Comparison of ENCODE assay signal across 20 cellular contexts in the genomic region with DNA sequence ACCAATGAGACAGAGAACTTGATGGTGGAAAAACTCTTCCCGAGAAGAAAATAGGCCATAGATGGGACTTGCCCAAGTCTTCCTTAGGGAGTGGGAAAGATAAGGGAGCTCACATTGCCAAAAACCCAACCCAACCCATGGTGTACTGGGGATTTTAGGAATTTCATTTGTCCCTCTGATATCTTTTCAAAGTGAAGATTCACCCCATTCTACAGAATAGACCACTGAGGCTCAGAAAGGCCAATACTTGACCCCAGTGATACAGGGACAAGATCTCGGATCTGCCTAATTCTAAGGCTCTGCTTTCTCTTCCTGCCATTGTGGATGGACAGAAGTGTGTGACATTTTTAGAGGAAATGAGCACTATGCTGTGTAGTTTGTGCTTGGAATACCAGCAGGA.
DNase-seq lines count a peak whose midpoint lies in the region; ATAC-seq, FAIRE-seq and TF ChIP-seq lines count a peak whose summit lies in the region.
"Had no signal": no experiment of that assay in that cellular context is flagged by ENCODE, and none has a peak within 500 bp of the region (broad histone marks: within the 10 kb centered on the region; RNA-seq: fewer than 3 reads in every experiment).

No MANE protein-coding gene starts in this region.

- H3K9me3 Mint-ChIP-seq in Caco-2 (ENCODE audit: unreplicated experiment) = peaks cover 8% of the 10 kb centered on the region
- H3K9me3 Mint-ChIP-seq: CD4-positive, alpha-beta T cell; CD8-positive, alpha-beta T cell had no signal

- H3K36me3 ChIP-seq in BE2C (no peaks in the 10 kb centered on the region), Caco-2 (ENCODE audit: control insufficient read depth, insufficient read depth, low read length) (peaks cover 1% of the 10 kb centered on the region; the same call in 1 of the 2 replicates), K562 (ENCODE audit: control insufficient read depth, insufficient read depth, low read length) (no peaks in the 10 kb centered on the region)
- H3K36me3 ChIP-seq: BLaER1 treated with 17β-estradiol and CSF1 and Interleukin-3, amounts not matched to agents 10 nM and 100 nM had no signal

- no peak for FAIRE-seq in K562 (lab: Jason Lieb, UNC)
- FAIRE-seq: A204.1, GM12891 had no signal

- H3K9me1 ChIP-seq in K562 (ENCODE audit: control insufficient read depth, insufficient read depth, low read length) = no peaks in the 10 kb centered on the region

- H3K27me3 ChIP-seq in BE2C (no peaks in the 10 kb centered on the region), Caco-2 (replicated peaks; ENCODE audit: control insufficient read depth, insufficient read depth, low read length) (no peaks in the 10 kb centered on the region), K562 (ENCODE audit: control insufficient read depth in 2 of 2, insufficient read depth in 2 of 2, low read length in 2 of 2) (peaks cover 0 to 11% of the 10 kb centered on the region in 2 experiments; a peak in 3 of 5 replicates)
- H3K27me3 ChIP-seq: BLaER1 treated with 17β-estradiol and CSF1 and Interleukin-3, amounts not matched to agents 10 nM and 100 nM had no signal

- H3K27ac Mint-ChIP-seq in Caco-2 (ENCODE audit: unreplicated experiment) (peak overlapping the region; percentile 46), T-helper 17 cell (no peak overlapping the region)
- H3K27ac Mint-ChIP-seq: CD4-positive, alpha-beta T cell; CD8-positive, alpha-beta T cell had no signal

- H3K27me3 Mint-ChIP-seq in Caco-2 (ENCODE audit: insufficient read depth, unreplicated experiment) (no peaks in the 10 kb centered on the region), T-helper 17 cell (no peaks in the 10 kb centered on the region)
- H3K27me3 Mint-ChIP-seq: CD4-positive, alpha-beta T cell had no signal

- DNase-seq in BE2C (peak; percentile 82), Caco-2 (no peak), K562 (ENCODE audit: extremely low read depth in 1 of 4, low spot score in 3 of 4) (no peak), T-helper 17 cell (no peak), NOMO-1 treated with DMSO at 0.1 percent for 48 hours (lab: John Stamatoyannopoulos, UW; ENCODE audit: unreplicated experiment) (no peak)
- DNase-seq: ACHN; CD4-positive, alpha-beta T cell; CD8-positive, alpha-beta T cell; DMS 273 treated with DMSO at 0.1 percent for 48 hours; DMS153; DMS53; DMS79; DND-41; EL; GDM1 had no signal

- intact Hi-C loops in Caco-2 (cut with micrococcal nuclease; ENCODE audit: unreplicated experiment) (loop anchor here (5.0 to 10.0 kb wide), 3 partner anchors 87 to 405 kb away; no protein-coding TSS in a partner anchor), K562 (cut with micrococcal nuclease) (no loop called here)

- ATAC-seq in K562 (no peak), GM19452 (IDR thresholded peaks at IDR 0.05; ENCODE audit: unreplicated experiment) (no peak), T-helper 17 cell (no peak)
- ATAC-seq: CD8-positive, alpha-beta T cell had no signal

- no peak for TF ChIP-seq RAD21 in K562 (CRISPR knock-in tag; conservative IDR thresholded peaks at IDR 0.05 in 1 of 2, IDR thresholded peaks at IDR 0.05 in 1 of 2)

- H3K9me3 ChIP-seq in BE2C (peaks cover 25% of the 10 kb centered on the region), Caco-2 (no peaks in the 10 kb centered on the region), K562 (replicated peaks; ENCODE audit: control insufficient read depth, insufficient read depth, low read depth, low read length) (no peaks in the 10 kb centered on the region), T-helper 17 cell (ENCODE audit: control insufficient read depth, low read length, poor library complexity, severe bottlenecking) (no peaks in the 10 kb centered on the region)
- H3K9me3 ChIP-seq: BLaER1 treated with 17β-estradiol and CSF1 and Interleukin-3, amounts not matched to agents 10 nM and 100 nM had no signal

- no peak for TF ChIP-seq POLR2A in K562 (conservative IDR thresholded peaks at IDR 0.05)

- 0% methylated on average over 2 of the region's 2 CpGs for WGBS in K562 (ENCODE audit: insufficient coverage, low coverage, missing lambda C conversion rate)

- H3K4me3 Mint-ChIP-seq in Caco-2 (ENCODE audit: unreplicated experiment) = no peak overlapping the region
- no peak overlapping the region for H3K4me3 Mint-ChIP-seq in T-helper 17 cell
- H3K4me3 Mint-ChIP-seq: CD4-positive, alpha-beta T cell; CD8-positive, alpha-beta T cell had no signal

- H4K20me1 ChIP-seq in K562 (replicated peaks; ENCODE audit: control insufficient read depth, insufficient read depth, low read length) = no peaks in the 10 kb centered on the region; the same call in 1 of the 2 replicates
- H4K20me1 ChIP-seq: BLaER1 treated with 17β-estradiol and CSF1 and Interleukin-3, amounts not matched to agents 10 nM and 100 nM had no signal

- TF ChIP-seq CTCF in BE2C (IDR thresholded peaks at IDR 0.05; ENCODE audit: low read depth, low read length) = no peak
- no peak for TF ChIP-seq CTCF in Caco-2 (IDR thresholded peaks at IDR 0.05; ENCODE audit: insufficient read depth in 1 of 2, low read depth in 1 of 2, low read length in 1 of 2, severe bottlenecking in 1 of 2, unreplicated experiment in 1 of 2)
- no peak for TF ChIP-seq CTCF in K562 (IDR thresholded peaks at IDR 0.05 in 2 of 3, conservative IDR thresholded peaks at IDR 0.05 in 1 of 3; ENCODE audit: insufficient read depth in 2 of 3, low read depth in 1 of 3, low read length in 3 of 3)

- H3K36me3 Mint-ChIP-seq in Caco-2 (ENCODE audit: insufficient read depth, unreplicated experiment) = peaks cover 6% of the 10 kb centered on the region
- H3K36me3 Mint-ChIP-seq in T-helper 17 cell (ENCODE audit: low read depth) = no peaks in the 10 kb centered on the region
- H3K36me3 Mint-ChIP-seq: CD8-positive, alpha-beta T cell had no signal

- no peak for TF ChIP-seq EP300 in K562 (IDR thresholded peaks at IDR 0.05; ENCODE audit: low read length)

- H2AFZ ChIP-seq in K562 (ENCODE audit: low read depth, low read length) = no peak overlapping the region

- POLR2A ChIA-PET in Caco-2 (lab: Charles Lee) = no interaction called here
- POLR2A ChIA-PET in K562 (lab: Yijun Ruan, JAX) = no interaction called here

- in situ Hi-C loops in K562 (cut with MboI) = no loop called here

- BruUV-seq in Caco-2 (replicated peaks; lab: Mats Ljungman, UMichigan) (no TSS peak), K562 (replicated peaks; lab: Mats Ljungman, UMichigan) (no TSS peak)

- H3K9ac ChIP-seq in K562 (ENCODE audit: insufficient read depth in 1 of 2, low read depth in 2 of 2, low read length in 2 of 2) = no peak overlapping the region
- H3K9ac ChIP-seq: BLaER1 treated with 17β-estradiol and CSF1 and Interleukin-3, amounts not matched to agents 10 nM and 100 nM had no signal

- H3K4me1 Mint-ChIP-seq in Caco-2 (ENCODE audit: low read depth, unreplicated experiment) (peaks cover 52% of the 10 kb centered on the region), T-helper 17 cell (no peaks in the 10 kb centered on the region)

- H3K4me3 ChIP-seq in BE2C (ENCODE audit: low read depth, low read length) = no peak overlapping the region
- no peak overlapping the region for H3K4me3 ChIP-seq in Caco-2 (ENCODE audit: low read depth, low read length)
- no peak overlapping the region for H3K4me3 ChIP-seq in K562
- H3K4me3 ChIP-seq: BLaER1 treated with 17β-estradiol and CSF1 and Interleukin-3, amounts not matched to agents 10 nM and 100 nM had no signal

- no peak overlapping the region for H3K27ac ChIP-seq in K562 (ENCODE audit: extremely low read depth, low read depth, low read length)
- H3K27ac ChIP-seq: BLaER1 treated with 17β-estradiol and CSF1 and Interleukin-3, amounts not matched to agents 10 nM and 100 nM; C4-2B had no signal

- no peaks in the 10 kb centered on the region for H3K79me2 ChIP-seq in K562 (ENCODE audit: control insufficient read depth, insufficient read depth, low read length)

- H3K4me2 ChIP-seq in K562 (ENCODE audit: insufficient read depth, low read length) = no peak overlapping the region
- H3K4me2 ChIP-seq: BLaER1 treated with 17β-estradiol and CSF1 and Interleukin-3, amounts not matched to agents 10 nM and 100 nM had no signal

- CTCF ChIA-PET in Caco-2 (lab: Charles Lee) (no interaction called here), K562 (lab: Yijun Ruan, JAX; ENCODE audit: low intra/inter-chr PET ratio) (no interaction called here)

- peaks cover 24% of the 10 kb centered on the region for H3K4me1 ChIP-seq in BE2C
- peaks cover 78% of the 10 kb centered on the region for H3K4me1 ChIP-seq in Caco-2
- no peaks in the 10 kb centered on the region for H3K4me1 ChIP-seq in K562 (replicated peaks in 1 of 2; ENCODE audit: control insufficient read depth in 2 of 2, insufficient read depth in 2 of 2, low read length in 2 of 2)

TF ChIP-seq in K562, 482 proteins besides CTCF, POLR2A, EP300 and RAD21:
- TF ChIP-seq EWSR1 (IDR thresholded peaks at IDR 0.05; ENCODE audit: borderline replicate concordance, low read depth, partially characterized antibody) (no peak), RBM25 (IDR thresholded peaks at IDR 0.05; ENCODE audit: low read depth, low read length, severe bottlenecking) (peak; percentile 51), LARP7 (IDR thresholded peaks at IDR 0.05) (no peak)
TF ChIP-seq in K562: peak in this region for 1.
